In genomic region chr16:57045694-57046381, GRCh38 we compare ENCODE assay signal across 1 cellular context.
TF ChIP-seq lines count a peak whose summit lies in the region.

No MANE protein-coding gene starts in this region.

TF ChIP-seq in HepG2, 621 proteins besides CTCF, POLR2A, EP300 and RAD21 (continued from another document and continues in another):
- TF ChIP-seq, protein P1, sequence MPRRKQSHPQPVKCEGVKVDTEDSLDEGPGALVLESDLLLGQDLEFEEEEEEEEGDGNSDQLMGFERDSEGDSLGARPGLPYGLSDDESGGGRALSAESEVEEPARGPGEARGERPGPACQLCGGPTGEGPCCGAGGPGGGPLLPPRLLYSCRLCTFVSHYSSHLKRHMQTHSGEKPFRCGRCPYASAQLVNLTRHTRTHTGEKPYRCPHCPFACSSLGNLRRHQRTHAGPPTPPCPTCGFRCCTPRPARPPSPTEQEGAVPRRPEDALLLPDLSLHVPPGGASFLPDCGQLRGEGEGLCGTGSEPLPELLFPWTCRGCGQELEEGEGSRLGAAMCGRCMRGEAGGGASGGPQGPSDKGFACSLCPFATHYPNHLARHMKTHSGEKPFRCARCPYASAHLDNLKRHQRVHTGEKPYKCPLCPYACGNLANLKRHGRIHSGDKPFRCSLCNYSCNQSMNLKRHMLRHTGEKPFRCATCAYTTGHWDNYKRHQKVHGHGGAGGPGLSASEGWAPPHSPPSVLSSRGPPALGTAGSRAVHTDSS (CRISPR knock-in tag; conservative IDR thresholded peaks at IDR 0.05): no peak
- TF ChIP-seq ZNF251 (CRISPR knock-in tag; IDR thresholded peaks at IDR 0.05) (no peak), ZNF232 (CRISPR knock-in tag; IDR thresholded peaks at IDR 0.05; ENCODE audit: borderline replicate concordance) (0 out of 2 replicates have a peak, but pooled peaks have one; percentile 29), SRY (CRISPR knock-in tag; IDR thresholded peaks at IDR 0.05) (no peak), BORCS8-MEF2B (CRISPR knock-in tag; IDR thresholded peaks at IDR 0.05) (0 out of 2 replicates have a peak, but pooled peaks have one; percentile 39), WIZ (CRISPR knock-in tag; IDR thresholded peaks at IDR 0.05) (no peak), ZNF350 (CRISPR knock-in tag; IDR thresholded peaks at IDR 0.05; ENCODE audit: borderline replicate concordance, low read depth) (peak; percentile 48; the same call in 1 of the 2 replicates), THAP9 (CRISPR knock-in tag; IDR thresholded peaks at IDR 0.05; ENCODE audit: borderline replicate concordance) (peak; percentile 49; the same call in 1 of the 2 replicates), ZNF234 (CRISPR knock-in tag; conservative IDR thresholded peaks at IDR 0.05) (no peak), ZNF547 (CRISPR knock-in tag; IDR thresholded peaks at IDR 0.05) (peak; percentile 66; the same call in 1 of the 2 replicates), ZNF501 (CRISPR knock-in tag; IDR thresholded peaks at IDR 0.05) (peak; percentile 83), SYNCRIP (IDR thresholded peaks at IDR 0.05; ENCODE audit: insufficient read depth, low read depth, low read length) (no peak), HINFP (CRISPR knock-in tag; IDR thresholded peaks at IDR 0.05; ENCODE audit: low read depth) (no peak), NR1H2 (CRISPR knock-in tag; IDR thresholded peaks at IDR 0.05; ENCODE audit: borderline replicate concordance, low read depth) (no peak), AKAP8 (CRISPR knock-in tag; IDR thresholded peaks at IDR 0.05) (no peak), LCORL (IDR thresholded peaks at IDR 0.05) (no peak), LCORL (CRISPR knock-in tag; IDR thresholded peaks at IDR 0.05) (peak; percentile 42; the same call in 1 of the 2 replicates), PAWR (CRISPR knock-in tag; IDR thresholded peaks at IDR 0.05; ENCODE audit: borderline replicate concordance) (no peak), BCL3 (CRISPR knock-in tag; IDR thresholded peaks at IDR 0.05) (no peak), MIER3 (CRISPR knock-in tag; IDR thresholded peaks at IDR 0.05; ENCODE audit: borderline replicate concordance) (no peak), ZNF841 (CRISPR knock-in tag; IDR thresholded peaks at IDR 0.05; ENCODE audit: borderline replicate concordance) (no peak), ZNF678 (CRISPR knock-in tag; IDR thresholded peaks at IDR 0.05) (no peak), CBX5 (CRISPR knock-in tag; IDR thresholded peaks at IDR 0.05; ENCODE audit: borderline replicate concordance) (peak; percentile 59), ZKSCAN8 (CRISPR knock-in tag; IDR thresholded peaks at IDR 0.05; ENCODE audit: borderline replicate concordance) (peak; percentile 77; the same call in 1 of the 2 replicates), IKZF5 (CRISPR knock-in tag; IDR thresholded peaks at IDR 0.05) (0 out of 2 replicates have a peak, but pooled peaks have one; percentile 27), TCF7L2 (IDR thresholded peaks at IDR 0.05; ENCODE audit: low read depth, low read length) (no peak), RARG (CRISPR knock-in tag; IDR thresholded peaks at IDR 0.05; ENCODE audit: low read depth) (no peak), NFKBIZ (CRISPR knock-in tag; IDR thresholded peaks at IDR 0.05) (no peak), TBP (CRISPR knock-in tag; IDR thresholded peaks at IDR 0.05) (no peak), MYNN (CRISPR knock-in tag; IDR thresholded peaks at IDR 0.05; ENCODE audit: low read depth) (no peak), ZNF362 (CRISPR knock-in tag; IDR thresholded peaks at IDR 0.05; ENCODE audit: borderline replicate concordance) (peak; percentile 57; the same call in 1 of the 2 replicates), ZNF230 (CRISPR knock-in tag; IDR thresholded peaks at IDR 0.05) (no peak), ZNF503 (CRISPR knock-in tag; IDR thresholded peaks at IDR 0.05) (no peak), MTF1 (CRISPR knock-in tag; IDR thresholded peaks at IDR 0.05) (no peak), KLF13 (CRISPR knock-in tag; IDR thresholded peaks at IDR 0.05) (no peak)
- TF ChIP-seq, protein P2, sequence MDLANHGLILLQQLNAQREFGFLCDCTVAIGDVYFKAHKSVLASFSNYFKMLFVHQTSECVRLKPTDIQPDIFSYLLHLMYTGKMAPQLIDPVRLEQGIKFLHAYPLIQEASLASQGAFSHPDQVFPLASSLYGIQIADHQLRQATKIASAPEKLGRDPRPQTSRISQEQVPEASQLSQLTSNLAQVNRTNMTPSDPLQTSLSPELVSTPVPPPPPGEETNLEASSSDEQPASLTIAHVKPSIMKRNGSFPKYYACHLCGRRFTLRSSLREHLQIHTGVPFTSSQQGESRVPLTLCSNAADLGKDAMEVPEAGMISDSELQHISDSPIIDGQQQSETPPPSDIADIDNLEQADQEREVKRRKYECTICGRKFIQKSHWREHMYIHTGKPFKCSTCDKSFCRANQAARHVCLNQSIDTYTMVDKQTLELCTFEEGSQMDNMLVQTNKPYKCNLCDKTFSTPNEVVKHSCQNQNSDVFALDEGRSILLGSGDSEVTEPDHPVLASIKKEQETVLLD (CRISPR knock-in tag; IDR thresholded peaks at IDR 0.05; ENCODE audit: low read depth): no peak
- TF ChIP-seq, protein P3, sequence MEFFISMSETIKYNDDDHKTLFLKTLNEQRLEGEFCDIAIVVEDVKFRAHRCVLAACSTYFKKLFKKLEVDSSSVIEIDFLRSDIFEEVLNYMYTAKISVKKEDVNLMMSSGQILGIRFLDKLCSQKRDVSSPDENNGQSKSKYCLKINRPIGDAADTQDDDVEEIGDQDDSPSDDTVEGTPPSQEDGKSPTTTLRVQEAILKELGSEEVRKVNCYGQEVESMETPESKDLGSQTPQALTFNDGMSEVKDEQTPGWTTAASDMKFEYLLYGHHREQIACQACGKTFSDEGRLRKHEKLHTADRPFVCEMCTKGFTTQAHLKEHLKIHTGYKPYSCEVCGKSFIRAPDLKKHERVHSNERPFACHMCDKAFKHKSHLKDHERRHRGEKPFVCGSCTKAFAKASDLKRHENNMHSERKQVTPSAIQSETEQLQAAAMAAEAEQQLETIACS (CRISPR knock-in tag; IDR thresholded peaks at IDR 0.05): no peak
- TF ChIP-seq, protein P4, sequence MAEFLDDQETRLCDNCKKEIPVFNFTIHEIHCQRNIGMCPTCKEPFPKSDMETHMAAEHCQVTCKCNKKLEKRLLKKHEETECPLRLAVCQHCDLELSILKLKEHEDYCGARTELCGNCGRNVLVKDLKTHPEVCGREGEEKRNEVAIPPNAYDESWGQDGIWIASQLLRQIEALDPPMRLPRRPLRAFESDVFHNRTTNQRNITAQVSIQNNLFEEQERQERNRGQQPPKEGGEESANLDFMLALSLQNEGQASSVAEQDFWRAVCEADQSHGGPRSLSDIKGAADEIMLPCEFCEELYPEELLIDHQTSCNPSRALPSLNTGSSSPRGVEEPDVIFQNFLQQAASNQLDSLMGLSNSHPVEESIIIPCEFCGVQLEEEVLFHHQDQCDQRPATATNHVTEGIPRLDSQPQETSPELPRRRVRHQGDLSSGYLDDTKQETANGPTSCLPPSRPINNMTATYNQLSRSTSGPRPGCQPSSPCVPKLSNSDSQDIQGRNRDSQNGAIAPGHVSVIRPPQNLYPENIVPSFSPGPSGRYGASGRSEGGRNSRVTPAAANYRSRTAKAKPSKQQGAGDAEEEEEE (CRISPR knock-in tag; IDR thresholded peaks at IDR 0.05; ENCODE audit: borderline replicate concordance): no peak
- TF ChIP-seq, protein P5, sequence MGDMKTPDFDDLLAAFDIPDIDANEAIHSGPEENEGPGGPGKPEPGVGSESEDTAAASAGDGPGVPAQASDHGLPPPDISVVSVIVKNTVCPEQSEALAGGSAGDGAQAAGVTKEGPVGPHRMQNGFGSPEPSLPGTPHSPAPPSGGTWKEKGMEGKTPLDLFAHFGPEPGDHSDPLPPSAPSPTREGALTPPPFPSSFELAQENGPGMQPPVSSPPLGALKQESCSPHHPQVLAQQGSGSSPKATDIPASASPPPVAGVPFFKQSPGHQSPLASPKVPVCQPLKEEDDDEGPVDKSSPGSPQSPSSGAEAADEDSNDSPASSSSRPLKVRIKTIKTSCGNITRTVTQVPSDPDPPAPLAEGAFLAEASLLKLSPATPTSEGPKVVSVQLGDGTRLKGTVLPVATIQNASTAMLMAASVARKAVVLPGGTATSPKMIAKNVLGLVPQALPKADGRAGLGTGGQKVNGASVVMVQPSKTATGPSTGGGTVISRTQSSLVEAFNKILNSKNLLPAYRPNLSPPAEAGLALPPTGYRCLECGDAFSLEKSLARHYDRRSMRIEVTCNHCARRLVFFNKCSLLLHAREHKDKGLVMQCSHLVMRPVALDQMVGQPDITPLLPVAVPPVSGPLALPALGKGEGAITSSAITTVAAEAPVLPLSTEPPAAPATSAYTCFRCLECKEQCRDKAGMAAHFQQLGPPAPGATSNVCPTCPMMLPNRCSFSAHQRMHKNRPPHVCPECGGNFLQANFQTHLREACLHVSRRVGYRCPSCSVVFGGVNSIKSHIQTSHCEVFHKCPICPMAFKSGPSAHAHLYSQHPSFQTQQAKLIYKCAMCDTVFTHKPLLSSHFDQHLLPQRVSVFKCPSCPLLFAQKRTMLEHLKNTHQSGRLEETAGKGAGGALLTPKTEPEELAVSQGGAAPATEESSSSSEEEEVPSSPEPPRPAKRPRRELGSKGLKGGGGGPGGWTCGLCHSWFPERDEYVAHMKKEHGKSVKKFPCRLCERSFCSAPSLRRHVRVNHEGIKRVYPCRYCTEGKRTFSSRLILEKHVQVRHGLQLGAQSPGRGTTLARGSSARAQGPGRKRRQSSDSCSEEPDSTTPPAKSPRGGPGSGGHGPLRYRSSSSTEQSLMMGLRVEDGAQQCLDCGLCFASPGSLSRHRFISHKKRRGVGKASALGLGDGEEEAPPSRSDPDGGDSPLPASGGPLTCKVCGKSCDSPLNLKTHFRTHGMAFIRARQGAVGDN (CRISPR knock-in tag; IDR thresholded peaks at IDR 0.05): peak; percentile 74
